Comparison of ENCODE assay signal across 31 cellular contexts in the genomic region with DNA sequence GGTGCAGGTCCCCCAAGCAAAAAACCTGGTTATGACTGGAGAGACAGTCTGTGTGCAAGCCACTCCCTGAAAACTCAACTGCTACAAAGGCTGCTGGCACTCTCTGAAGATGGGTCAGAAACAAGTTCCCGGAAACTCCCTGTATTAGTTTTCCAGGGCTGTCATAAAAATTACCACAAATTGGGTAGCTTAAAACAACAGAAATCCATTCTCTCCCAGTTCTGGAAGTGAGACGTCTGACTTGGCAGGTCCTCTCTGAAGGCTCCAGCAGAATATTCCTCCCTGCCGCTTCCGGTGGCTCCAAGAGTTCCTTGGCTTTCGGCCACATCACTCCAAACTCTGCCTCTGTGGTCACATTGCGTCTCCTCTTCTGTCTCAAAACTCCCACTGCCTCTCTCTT. TPM values are rescaled to one million over a fixed set of nuclear protein-coding genes. Genes with fewer than 3 reads are reported as not detected.
DNase-seq lines count a peak whose midpoint lies in the region; ATAC-seq and TF ChIP-seq lines count a peak whose summit lies in the region.
"Had no signal": no experiment of that assay in that cellular context is flagged by ENCODE, and none has a peak within 500 bp of the region (broad histone marks: within the 10 kb centered on the region; RNA-seq: fewer than 3 reads in every experiment).

No MANE protein-coding gene starts in this region.

- ATAC-seq in esophagus mucosa (peak; percentile 37), right cardiac atrium (peak in 1 of 2 donors; percentile 16)
- no peak for ATAC-seq in activated T-cell treated with anti-CD3 and anti-CD28 coated beads, Interleukin-2, amount 50 U/mL, for 72 hours (replicated peaks in 1 of 2)
- ATAC-seq: activated CD8-positive, alpha-beta T cell treated with anti-CD3 and anti-CD28 coated beads, Interleukin-2, amount 10 ng/mL, durations not matched to agents 7 days and 5 days; activated T-helper 17 cell treated with anti-CD3 and anti-CD28 coated beads, Interleukin-2, amount 50 U/mL, for 72 hours; gastroesophageal sphincter had no signal

- H3K4me3 Mint-ChIP-seq in activated T-cell treated with anti-CD3 and anti-CD28 coated beads, Interleukin-2, amount 50 U/mL, for 72 hours, result no peak overlapping the region
- H3K4me3 Mint-ChIP-seq: activated CD8-positive, alpha-beta T cell treated with anti-CD3 and anti-CD28 coated beads, Interleukin-2, amount 10 ng/mL, durations not matched to agents 7 days and 5 days; activated naive CD4-positive, alpha-beta T cell treated with anti-CD3 and anti-CD28 coated beads, Interleukin-2, amount 50 U/mL, for 24 hours; activated T-helper 17 cell treated with anti-CD3 and anti-CD28 coated beads, Interleukin-2, amount 50 U/mL, for 72 hours; endodermal cell; T-helper 2 cell treated with Interferon-gamma antibody and Interleukin-4, amounts not matched to agents 5 μg/mL and 100 μg/mL, for 36 hours had no signal

- H3K36me3 Mint-ChIP-seq in activated T-cell treated with anti-CD3 and anti-CD28 coated beads, Interleukin-2, amount 50 U/mL, for 72 hours (ENCODE audit: insufficient read depth in 2 of 2), result no peaks in the 10 kb centered on the region
- H3K36me3 Mint-ChIP-seq: activated naive CD4-positive, alpha-beta T cell treated with anti-CD3 and anti-CD28 coated beads, Interleukin-2, amount 50 U/mL, for 24 hours had no signal

- intact Hi-C loops in right cardiac atrium (cut with DNase I), result no loop called here
- intact Hi-C loops in stomach (cut with DNase I; ENCODE audit: low total_unique reads), result no loop called here

- H3K9me3 ChIP-seq in right cardiac atrium (ENCODE audit: control insufficient read depth, low read length) (no peaks in the 10 kb centered on the region), stomach (no peaks in the 10 kb centered on the region), suprapubic skin (no peaks in the 10 kb centered on the region), tibial nerve (no peaks in the 10 kb centered on the region)
- H3K9me3 ChIP-seq: BLaER1, gastroesophageal sphincter, ovary, Peyer's patch, spleen had no signal

- H3K4me1 ChIP-seq in right cardiac atrium (ENCODE audit: control insufficient read depth, insufficient read depth, low read length) (no peaks in the 10 kb centered on the region), stomach (no peaks in the 10 kb centered on the region), suprapubic skin (peaks cover 3% of the 10 kb centered on the region), tibial nerve (no peaks in the 10 kb centered on the region)
- H3K4me1 ChIP-seq: gastroesophageal sphincter, Peyer's patch, spleen had no signal

- TF ChIP-seq CTCF in stomach (IDR thresholded peaks at IDR 0.05) (no peak), suprapubic skin (IDR thresholded peaks at IDR 0.05) (no peak), tibial nerve (IDR thresholded peaks at IDR 0.05) (no peak)

- H3K27ac Mint-ChIP-seq in activated T-cell treated with anti-CD3 and anti-CD28 coated beads, Interleukin-2, amount 50 U/mL, for 72 hours, result no peak overlapping the region
- H3K27ac Mint-ChIP-seq: activated CD8-positive, alpha-beta T cell treated with anti-CD3 and anti-CD28 coated beads, Interleukin-2, amount 10 ng/mL, durations not matched to agents 7 days and 5 days; activated naive CD4-positive, alpha-beta T cell treated with anti-CD3 and anti-CD28 coated beads, Interleukin-2, amount 50 U/mL, for 24 hours; activated T-helper 17 cell treated with anti-CD3 and anti-CD28 coated beads, Interleukin-2, amount 50 U/mL, for 72 hours; endodermal cell; T-helper 2 cell treated with Interferon-gamma antibody and Interleukin-4, amounts not matched to agents 5 μg/mL and 100 μg/mL, for 36 hours had no signal

- no peaks in the 10 kb centered on the region for H3K9me3 Mint-ChIP-seq in activated T-cell treated with anti-CD3 and anti-CD28 coated beads, Interleukin-2, amount 50 U/mL, for 72 hours
- H3K9me3 Mint-ChIP-seq: activated naive CD4-positive, alpha-beta T cell treated with anti-CD3 and anti-CD28 coated beads, Interleukin-2, amount 50 U/mL, for 24 hours; activated T-helper 17 cell treated with anti-CD3 and anti-CD28 coated beads, Interleukin-2, amount 50 U/mL, for 72 hours; endodermal cell; T-helper 2 cell treated with Interferon-gamma antibody and Interleukin-4, amounts not matched to agents 5 μg/mL and 100 μg/mL, for 36 hours had no signal

- no peaks in the 10 kb centered on the region for H3K4me1 Mint-ChIP-seq in activated T-cell treated with anti-CD3 and anti-CD28 coated beads, Interleukin-2, amount 50 U/mL, for 72 hours (ENCODE audit: low read depth)
- H3K4me1 Mint-ChIP-seq: activated naive CD4-positive, alpha-beta T cell treated with anti-CD3 and anti-CD28 coated beads, Interleukin-2, amount 50 U/mL, for 24 hours; activated T-helper 17 cell treated with anti-CD3 and anti-CD28 coated beads, Interleukin-2, amount 50 U/mL, for 72 hours had no signal

- H3K27ac ChIP-seq in right cardiac atrium (ENCODE audit: low read length) (no peak overlapping the region), stomach (no peak overlapping the region), suprapubic skin (no peak overlapping the region), tibial nerve (no peak overlapping the region)
- H3K27ac ChIP-seq: BLaER1, gastroesophageal sphincter, ovary, Peyer's patch, VCaP had no signal

- H3K27me3 ChIP-seq in right cardiac atrium (ENCODE audit: control insufficient read depth, insufficient read depth) (no peaks in the 10 kb centered on the region), stomach (no peaks in the 10 kb centered on the region), suprapubic skin (no peaks in the 10 kb centered on the region), tibial nerve (no peaks in the 10 kb centered on the region)
- H3K27me3 ChIP-seq: BLaER1, gastroesophageal sphincter, ovary, Peyer's patch, spleen had no signal

- TF ChIP-seq EP300 in stomach (IDR thresholded peaks at IDR 0.05), result no peak
- TF ChIP-seq EP300 in suprapubic skin (IDR thresholded peaks at IDR 0.05), result no peak
- TF ChIP-seq EP300 in tibial nerve (IDR thresholded peaks at IDR 0.05), result no peak

- peak; percentile 52 for DNase-seq in AG08395 (ENCODE audit: low spot score)
- peak; percentile 59 for DNase-seq in GM03348 (ENCODE audit: low spot score)
- DNase-seq in right cardiac atrium, result peak; percentile 70 to 81 (median 74)
- no peak for DNase-seq in activated T-cell treated with anti-CD3 and anti-CD28 coated beads, Interleukin-2, amount 50 U/mL, for 72 hours
- no peak for DNase-seq in stomach
- DNase-seq in suprapubic skin (ENCODE audit: low spot score in 2 of 2), result no peak
- no peak for DNase-seq in tibial nerve (ENCODE audit: low spot score in 2 of 2)
- DNase-seq: activated CD4-positive, alpha-beta T cell treated with anti-CD3 and anti-CD28 coated beads for 4 hours; activated CD8-positive, alpha-beta T cell treated with anti-CD3 and anti-CD28 coated beads, Interleukin-2, amount 10 ng/mL, durations not matched to agents 7 days and 5 days; central memory CD4-positive, alpha-beta T cell; dermis blood vessel endothelial cell; DMS153; endodermal cell; GOT3; hypothalamus; Kasumi-1; NCI-H146; NCI-H446 treated with DMSO at 0.1 percent for 48 hours; NCI-H774; Peyer's patch; SIG-M5; spleen; stimulated activated CD4-positive, alpha-beta T cell treated with anti-CD3 and anti-CD28 coated beads, Interleukin-2, amount 100 ng/mL, for 24 hours had no signal

- peaks cover 25% of the 10 kb centered on the region for H3K27me3 Mint-ChIP-seq in activated T-cell treated with anti-CD3 and anti-CD28 coated beads, Interleukin-2, amount 50 U/mL, for 72 hours (ENCODE audit: low read depth)
- H3K27me3 Mint-ChIP-seq: activated naive CD4-positive, alpha-beta T cell treated with anti-CD3 and anti-CD28 coated beads, Interleukin-2, amount 50 U/mL, for 24 hours had no signal

- TF ChIP-seq POLR2A in stomach (IDR thresholded peaks at IDR 0.05) (no peak), suprapubic skin (IDR thresholded peaks at IDR 0.05) (no peak), tibial nerve (IDR thresholded peaks at IDR 0.05) (no peak)

- H3K4me3 ChIP-seq in right cardiac atrium (ENCODE audit: low read length) (no peak overlapping the region), stomach (no peak overlapping the region), suprapubic skin (no peak overlapping the region), tibial nerve (no peak overlapping the region)
- H3K4me3 ChIP-seq: BLaER1, gastroesophageal sphincter, ovary, Peyer's patch, spleen had no signal

- no peaks in the 10 kb centered on the region for H3K36me3 ChIP-seq in stomach
- no peaks in the 10 kb centered on the region for H3K36me3 ChIP-seq in suprapubic skin
- no peaks in the 10 kb centered on the region for H3K36me3 ChIP-seq in tibial nerve
- H3K36me3 ChIP-seq: BLaER1, gastroesophageal sphincter, ovary, Peyer's patch, spleen had no signal

- 55% methylated on average over 6 of the region's 6 CpGs for WGBS in right cardiac atrium
- whole genome bisulfite sequencing in stomach, 5 donors, result 64 to 82% (median 79%) methylated on average over 6 of the region's 6 CpGs
- WGBS in suprapubic skin, result 56% methylated on average over 6 of the region's 6 CpGs
- WGBS in tibial nerve, 2 donors, result 82 to 86% methylated on average over 6 of the region's 6 CpGs

RNA-seq across cellular contexts. Expression of gene SERPINE2, which starts 30.1 kb away (rescaled TPM):
- total RNA-seq in esophagus mucosa (63.7 TPM), right cardiac atrium (10 to 100 TPM; 15.4 to 49.4 (median 25.6) TPM), stomach (10 to 100 TPM in 3 of 5 donors, 1 to 10 TPM in 1, not detected in 1; 5.1 to 27.4 (median 11.5) TPM), suprapubic skin (10 to 100 TPM in 2 of 4 donors, 1 to 10 TPM in 2; 7.0 to 16.5 (median 10.0) TPM), tibial nerve (10 to 100 TPM; 25.5 to 94.5 (median 38.5) TPM)
- polyA plus RNA-seq in right cardiac atrium (24.2 TPM), stomach (10 to 100 TPM in 1 of 3 donors, 1 to 10 TPM in 2; 1.8 to 12.9 (median 8.3) TPM)
- 10 to 100 TPM; 62.9 to 81.6 TPM for total RNA-seq in activated T-cell treated with anti-CD3 and anti-CD28 coated beads, Interleukin-2, amount 50 U/mL, for 72 hours

Comparison
In these comparisons a context has a peak if more than half of its experiments do, and no peak if none do; other contexts are left out.
1. DNase-seq: peak in AG08395 (single experiment), GM03348 (single experiment) and right cardiac atrium (3 of 3); none in activated T-cell treated with anti-CD3 and anti-CD28 coated beads, Interleukin-2, amount 50 U/mL, for 72 hours (0 of 2), stomach (single experiment), suprapubic skin (0 of 2) and tibial nerve (0 of 2).